ENCODE assay signal across 9 cellular contexts in the genomic region with DNA sequence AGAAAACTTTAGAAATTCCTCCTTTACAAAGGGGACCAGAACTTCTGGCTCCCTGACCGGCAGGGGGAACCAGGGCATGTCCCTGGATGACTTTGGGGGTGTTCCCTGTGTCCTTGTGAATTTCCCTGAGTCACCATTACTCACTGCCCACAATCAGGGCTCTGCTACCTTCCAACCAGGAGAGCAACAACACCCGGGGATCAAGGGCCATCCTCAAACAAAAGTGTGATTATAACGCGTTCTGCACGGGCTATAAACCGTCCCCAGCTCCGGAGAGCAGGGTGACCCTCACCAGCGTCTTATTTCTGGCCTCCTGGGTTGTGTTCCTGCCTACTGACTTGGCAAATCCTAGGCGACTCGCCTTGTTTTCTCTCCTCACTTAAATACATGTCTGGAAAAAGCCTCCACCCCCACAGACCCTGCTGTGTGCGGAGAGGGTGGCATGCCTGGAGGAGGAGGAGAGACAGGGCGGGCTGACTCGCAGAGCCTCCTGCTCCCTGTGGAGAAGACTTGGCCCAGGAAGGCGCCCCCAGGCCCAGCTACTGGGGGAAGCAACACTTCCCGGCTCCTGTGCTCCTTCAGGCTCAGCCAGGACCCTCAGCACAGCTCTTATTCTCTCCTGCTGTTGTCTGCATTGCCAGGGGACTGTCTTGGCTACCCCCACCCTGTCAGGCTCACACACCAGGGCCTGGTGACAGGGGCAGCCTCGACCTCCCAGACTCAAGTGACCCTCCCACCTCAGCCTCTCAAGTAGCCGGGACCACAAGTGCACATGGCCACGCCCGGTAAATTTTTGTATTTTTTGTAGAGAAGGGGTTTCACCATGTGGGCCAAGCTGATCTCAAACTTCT. TPM values are rescaled to one million over a fixed set of nuclear protein-coding genes. Genes with fewer than 3 reads are reported as not detected.
DNase-seq lines count a peak whose midpoint lies in the region; ATAC-seq and TF ChIP-seq lines count a peak whose summit lies in the region.
"Had no signal": no experiment of that assay in that cellular context is flagged by ENCODE, and none has a peak within 500 bp of the region (broad histone marks: within the 10 kb centered on the region; RNA-seq: fewer than 3 reads in every experiment).

No MANE protein-coding gene starts in this region.

- no peaks in the 10 kb centered on the region for H3K9me3 ChIP-seq in fibroblast of lung (ENCODE audit: control insufficient read depth, insufficient read depth, low read depth, low read length)
- H3K9me3 ChIP-seq in naive thymus-derived CD4-positive, alpha-beta T cell (ENCODE audit: control insufficient read depth in 2 of 3, low read length in 3 of 3) = no peaks in the 10 kb centered on the region

- peaks cover 7% of the 10 kb centered on the region for H3K4me1 ChIP-seq in fibroblast of lung (ENCODE audit: control insufficient read depth, extremely low read depth, insufficient read depth, low read length)
- H3K4me1 ChIP-seq in naive thymus-derived CD4-positive, alpha-beta T cell (ENCODE audit: control insufficient read depth in 2 of 2, insufficient read depth in 2 of 2, low read length in 2 of 2) = no peaks in the 10 kb centered on the region

- H3K27me3 Mint-ChIP-seq in naive thymus-derived CD4-positive, alpha-beta T cell = no peaks in the 10 kb centered on the region

- H2AFZ ChIP-seq in fibroblast of lung (ENCODE audit: low read length) = no peak overlapping the region

- no peak overlapping the region for H3K27ac Mint-ChIP-seq in naive thymus-derived CD4-positive, alpha-beta T cell

- no peaks in the 10 kb centered on the region for H3K36me3 ChIP-seq in fibroblast of lung (ENCODE audit: control insufficient read depth, insufficient read depth, low read length)
- H3K36me3 ChIP-seq in naive thymus-derived CD4-positive, alpha-beta T cell (ENCODE audit: control insufficient read depth in 2 of 3, insufficient read depth in 3 of 3, low read length in 3 of 3) = no peaks in the 10 kb centered on the region

- TF ChIP-seq CTCF in GM12875 (IDR thresholded peaks at IDR 0.05; ENCODE audit: borderline replicate concordance, insufficient read depth, low read depth, low read length) (0 out of 2 replicates have a peak, but pooled peaks have one; percentile 17), fibroblast of lung (conservative IDR thresholded peaks at IDR 0.05 in 1 of 2, IDR thresholded peaks at IDR 0.05 in 1 of 2; ENCODE audit: low read depth in 1 of 2, low read length in 2 of 2) (peak; percentile 78 to 80)

- no peak overlapping the region for H3K4me3 Mint-ChIP-seq in naive thymus-derived CD4-positive, alpha-beta T cell

- peaks cover 0 to 1% (median 0%) of the 10 kb centered on the region in 11 donors for H3K9me3 Mint-ChIP-seq in naive thymus-derived CD4-positive, alpha-beta T cell

- intact Hi-C loops in naive thymus-derived CD4-positive, alpha-beta T cell (cut with micrococcal nuclease) = no loop called here

- ATAC-seq in naive thymus-derived CD4-positive, alpha-beta T cell = peak; percentile 76
- ATAC-seq in GM18868 (IDR thresholded peaks at IDR 0.05; ENCODE audit: unreplicated experiment) = no peak
- ATAC-seq in GM19395 (IDR thresholded peaks at IDR 0.05; ENCODE audit: unreplicated experiment) = no peak

- H3K4me3 ChIP-seq in GM12875 (ENCODE audit: low read depth, low read length) = no peak overlapping the region
- H3K4me3 ChIP-seq in fibroblast of lung (replicated peaks in 1 of 4; ENCODE audit: control extremely low read depth in 1 of 4, insufficient read depth in 1 of 4, low read depth in 3 of 4, low read length in 4 of 4) = peak overlapping the region in 1 of 4 experiments; percentile 30
- H3K4me3 ChIP-seq in naive thymus-derived CD4-positive, alpha-beta T cell (ENCODE audit: low read length) = no peak overlapping the region

- no peaks in the 10 kb centered on the region for H3K79me2 ChIP-seq in fibroblast of lung (ENCODE audit: control insufficient read depth, insufficient read depth, low read length)

- POLR2A ChIA-PET in naive thymus-derived CD4-positive, alpha-beta T cell (lab: Charles Lee) = no interaction called here

- no peaks in the 10 kb centered on the region for H4K20me1 ChIP-seq in fibroblast of lung (ENCODE audit: control insufficient read depth, extremely low read depth, insufficient read depth, low read length)

- DNase-seq in A172 (ENCODE audit: low spot score) (peak; percentile 97), SK-MEL-5 (ENCODE audit: low read depth, low spot score) (peak; percentile 59), fibroblast of lung (ENCODE audit: low read depth in 2 of 2) (peak; percentile 95 to 97), NCI-H526 treated with DMSO at 0.1 percent for 48 hours (lab: John Stamatoyannopoulos, UW) (no peak)
- DNase-seq in naive thymus-derived CD4-positive, alpha-beta T cell = no peak

- H3K27me3 ChIP-seq in fibroblast of lung (ENCODE audit: control insufficient read depth, insufficient read depth, low read length) = no peaks in the 10 kb centered on the region
- no peaks in the 10 kb centered on the region for H3K27me3 ChIP-seq in naive thymus-derived CD4-positive, alpha-beta T cell (ENCODE audit: control insufficient read depth in 2 of 2, insufficient read depth in 2 of 2, low read length in 2 of 2)

- CTCF ChIA-PET in naive thymus-derived CD4-positive, alpha-beta T cell (lab: Charles Lee) = interaction anchor here (2.5 kb wide), 1 partner anchor 37 kb away, joined by 13 read pairs; no protein-coding TSS in a partner anchor

- peak overlapping the region; percentile 59 for H3K4me2 ChIP-seq in fibroblast of lung (ENCODE audit: extremely low read depth, insufficient read depth, low read length)

- H3K27ac ChIP-seq in fibroblast of lung (ENCODE audit: insufficient read depth, low read length) = peak overlapping the region; percentile 77
- no peak overlapping the region for H3K27ac ChIP-seq in naive thymus-derived CD4-positive, alpha-beta T cell (ENCODE audit: low read depth, low read length)

- no peak overlapping the region for H3K9ac ChIP-seq in fibroblast of lung (ENCODE audit: insufficient read depth, low read length)

- H3K36me3 Mint-ChIP-seq in naive thymus-derived CD4-positive, alpha-beta T cell = peaks cover 0 to 3% (median 0%) of the 10 kb centered on the region in 5 donors

- peaks cover 0 to 20% (median 0%) of the 10 kb centered on the region in 7 donors for H3K4me1 Mint-ChIP-seq in naive thymus-derived CD4-positive, alpha-beta T cell

- in situ Hi-C loops in SK-MEL-5 (cut with HindIII; ENCODE audit: low pct_unique_long_range_greater_than_20kb, low sequenced_read_pairs) = no loop called here

RNA-seq across cellular contexts. Expression of gene FGD2, which starts 54.1 kb away (rescaled TPM):
- not detected in 2 replicates for total RNA-seq in A172 (2014; rRNA removed; shearing (Covaris generic))
- total RNA-seq in SK-MEL-5 (2014; rRNA removed; shearing (Covaris generic)) = 0.08 TPM in 1 of 2 replicates, not detected in the other
- polyA plus RNA-seq in SK-MEL-5 (2015; cell fraction: cytosol; rRNA removed) = not detected in 2 replicates
- polyA plus RNA-seq in SK-MEL-5 (2015; cell fraction: nucleus; rRNA removed) = not detected in 2 replicates
- total RNA-seq in fibroblast of lung = not detected in 2 replicates
- polyA plus RNA-seq in fibroblast of lung = not detected in 2 replicates
- not detected in 2 replicates for polyA plus RNA-seq in fibroblast of lung (2012)
- polyA minus RNA-seq in fibroblast of lung (ENCODE audit: low replicate concordance) = not detected in 2 replicates
- 10 to 100 TPM in 1 of 5 experiments, 1 to 10 TPM in 4; 1.4 to 71.9 (median 3.5) TPM for total RNA-seq in naive thymus-derived CD4-positive, alpha-beta T cell
- polyA plus RNA-seq in naive thymus-derived CD4-positive, alpha-beta T cell = under 1 TPM; 0.25 to 0.38 TPM
- total RNA-seq: glomerular endothelial cell had no signal

Comparison
In these comparisons a context has a peak if more than half of its experiments do, and no peak if none do; other contexts are left out.
1. DNase-seq: peak in A172 (single experiment), SK-MEL-5 (single experiment) and fibroblast of lung (2 of 2); none in naive thymus-derived CD4-positive, alpha-beta T cell (0 of 9) and NCI-H526 treated with DMSO at 0.1 percent for 48 hours (single experiment).